ENCODE assay signal across 1 cellular context in genomic region chr11:75259711-75260110, GRCh38.
TF ChIP-seq lines count a peak whose summit lies in the region.

No MANE protein-coding gene starts in this region.

TF ChIP-seq in SK-N-SH, 30 proteins besides CTCF, POLR2A, EP300 and RAD21:
- TF ChIP-seq, protein P1, sequence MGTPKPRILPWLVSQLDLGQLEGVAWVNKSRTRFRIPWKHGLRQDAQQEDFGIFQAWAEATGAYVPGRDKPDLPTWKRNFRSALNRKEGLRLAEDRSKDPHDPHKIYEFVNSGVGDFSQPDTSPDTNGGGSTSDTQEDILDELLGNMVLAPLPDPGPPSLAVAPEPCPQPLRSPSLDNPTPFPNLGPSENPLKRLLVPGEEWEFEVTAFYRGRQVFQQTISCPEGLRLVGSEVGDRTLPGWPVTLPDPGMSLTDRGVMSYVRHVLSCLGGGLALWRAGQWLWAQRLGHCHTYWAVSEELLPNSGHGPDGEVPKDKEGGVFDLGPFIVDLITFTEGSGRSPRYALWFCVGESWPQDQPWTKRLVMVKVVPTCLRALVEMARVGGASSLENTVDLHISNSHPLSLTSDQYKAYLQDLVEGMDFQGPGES (IDR thresholded peaks at IDR 0.05; ENCODE audit: low read depth, low read length), result no peak
